Comparison of ENCODE assay signal across 1 cellular context in genomic region chr1:147897789-147898188, GRCh38.
TF ChIP-seq lines count a peak whose summit lies in the region.

No MANE protein-coding gene starts in this region.

TF ChIP-seq in GM23338, 12 proteins besides CTCF, POLR2A, EP300 and RAD21 (continued from another document):
- TF ChIP-seq JUNB (IDR thresholded peaks at IDR 0.05; ENCODE audit: unreplicated experiment) (no peak), ZNF114 (CRISPR knock-in tag; IDR thresholded peaks at IDR 0.05) (no peak), ZNF331 (CRISPR knock-in tag; IDR thresholded peaks at IDR 0.05; ENCODE audit: low read depth) (no peak), EZH2phosphoT487 (IDR thresholded peaks at IDR 0.05; ENCODE audit: unreplicated experiment) (no peak), POLR2AphosphoS5 (IDR thresholded peaks at IDR 0.05; ENCODE audit: low read depth) (no peak), REST (IDR thresholded peaks at IDR 0.05; ENCODE audit: unreplicated experiment) (no peak), STAT1 (IDR thresholded peaks at IDR 0.05; ENCODE audit: unreplicated experiment) (no peak)
- TF ChIP-seq, protein P1, sequence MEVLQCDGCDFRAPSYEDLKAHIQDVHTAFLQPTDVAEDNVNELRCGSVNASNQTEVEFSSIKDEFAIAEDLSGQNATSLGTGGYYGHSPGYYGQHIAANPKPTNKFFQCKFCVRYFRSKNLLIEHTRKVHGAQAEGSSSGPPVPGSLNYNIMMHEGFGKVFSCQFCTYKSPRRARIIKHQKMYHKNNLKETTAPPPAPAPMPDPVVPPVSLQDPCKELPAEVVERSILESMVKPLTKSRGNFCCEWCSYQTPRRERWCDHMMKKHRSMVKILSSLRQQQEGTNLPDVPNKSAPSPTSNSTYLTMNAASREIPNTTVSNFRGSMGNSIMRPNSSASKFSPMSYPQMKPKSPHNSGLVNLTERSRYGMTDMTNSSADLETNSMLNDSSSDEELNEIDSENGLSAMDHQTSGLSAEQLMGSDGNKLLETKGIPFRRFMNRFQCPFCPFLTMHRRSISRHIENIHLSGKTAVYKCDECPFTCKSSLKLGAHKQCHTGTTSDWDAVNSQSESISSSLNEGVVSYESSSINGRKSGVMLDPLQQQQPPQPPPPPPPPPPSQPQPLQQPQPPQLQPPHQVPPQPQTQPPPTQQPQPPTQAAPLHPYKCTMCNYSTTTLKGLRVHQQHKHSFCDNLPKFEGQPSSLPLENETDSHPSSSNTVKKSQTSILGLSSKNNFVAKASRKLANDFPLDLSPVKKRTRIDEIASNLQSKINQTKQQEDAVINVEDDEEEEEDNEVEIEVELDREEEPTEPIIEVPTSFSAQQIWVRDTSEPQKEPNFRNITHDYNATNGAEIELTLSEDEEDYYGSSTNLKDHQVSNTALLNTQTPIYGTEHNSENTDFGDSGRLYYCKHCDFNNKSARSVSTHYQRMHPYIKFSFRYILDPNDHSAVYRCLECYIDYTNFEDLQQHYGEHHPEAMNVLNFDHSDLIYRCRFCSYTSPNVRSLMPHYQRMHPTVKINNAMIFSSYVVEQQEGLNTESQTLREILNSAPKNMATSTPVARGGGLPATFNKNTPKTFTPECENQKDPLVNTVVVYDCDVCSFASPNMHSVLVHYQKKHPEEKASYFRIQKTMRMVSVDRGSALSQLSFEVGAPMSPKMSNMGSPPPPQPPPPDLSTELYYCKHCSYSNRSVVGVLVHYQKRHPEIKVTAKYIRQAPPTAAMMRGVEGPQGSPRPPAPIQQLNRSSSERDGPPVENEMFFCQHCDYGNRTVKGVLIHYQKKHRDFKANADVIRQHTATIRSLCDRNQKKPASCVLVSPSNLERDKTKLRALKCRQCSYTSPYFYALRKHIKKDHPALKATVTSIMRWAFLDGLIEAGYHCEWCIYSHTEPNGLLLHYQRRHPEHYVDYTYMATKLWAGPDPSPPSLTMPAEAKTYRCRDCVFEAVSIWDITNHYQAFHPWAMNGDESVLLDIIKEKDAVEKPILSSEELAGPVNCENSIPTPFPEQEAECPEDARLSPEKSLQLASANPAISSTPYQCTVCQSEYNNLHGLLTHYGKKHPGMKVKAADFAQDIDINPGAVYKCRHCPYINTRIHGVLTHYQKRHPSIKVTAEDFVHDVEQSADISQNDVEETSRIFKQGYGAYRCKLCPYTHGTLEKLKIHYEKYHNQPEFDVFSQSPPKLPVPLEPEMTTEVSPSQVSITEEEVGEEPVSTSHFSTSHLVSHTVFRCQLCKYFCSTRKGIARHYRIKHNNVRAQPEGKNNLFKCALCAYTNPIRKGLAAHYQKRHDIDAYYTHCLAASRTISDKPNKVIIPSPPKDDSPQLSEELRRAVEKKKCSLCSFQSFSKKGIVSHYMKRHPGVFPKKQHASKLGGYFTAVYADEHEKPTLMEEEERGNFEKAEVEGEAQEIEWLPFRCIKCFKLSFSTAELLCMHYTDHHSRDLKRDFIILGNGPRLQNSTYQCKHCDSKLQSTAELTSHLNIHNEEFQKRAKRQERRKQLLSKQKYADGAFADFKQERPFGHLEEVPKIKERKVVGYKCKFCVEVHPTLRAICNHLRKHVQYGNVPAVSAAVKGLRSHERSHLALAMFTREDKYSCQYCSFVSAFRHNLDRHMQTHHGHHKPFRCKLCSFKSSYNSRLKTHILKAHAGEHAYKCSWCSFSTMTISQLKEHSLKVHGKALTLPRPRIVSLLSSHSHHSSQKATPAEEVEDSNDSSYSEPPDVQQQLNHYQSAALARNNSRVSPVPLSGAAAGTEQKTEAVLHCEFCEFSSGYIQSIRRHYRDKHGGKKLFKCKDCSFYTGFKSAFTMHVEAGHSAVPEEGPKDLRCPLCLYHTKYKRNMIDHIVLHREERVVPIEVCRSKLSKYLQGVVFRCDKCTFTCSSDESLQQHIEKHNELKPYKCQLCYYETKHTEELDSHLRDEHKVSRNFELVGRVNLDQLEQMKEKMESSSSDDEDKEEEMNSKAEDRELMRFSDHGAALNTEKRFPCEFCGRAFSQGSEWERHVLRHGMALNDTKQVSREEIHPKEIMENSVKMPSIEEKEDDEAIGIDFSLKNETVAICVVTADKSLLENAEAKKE (CRISPR knock-in tag; IDR thresholded peaks at IDR 0.05) = no peak
